Comparison of ENCODE assay signal across 7 cellular contexts in genomic region chr17:30666838-30667508, GRCh38.
DNase-seq lines count a peak whose midpoint lies in the region; ATAC-seq and TF ChIP-seq lines count a peak whose summit lies in the region.
"Not testable (repeated sequence)": the region's sequence is repeated elsewhere in the genome, so short reads cannot be mapped to it uniquely, and the experiment has no call there.

No MANE protein-coding gene starts in this region.

- H3K27me3 Mint-ChIP-seq in activated naive CD4-positive, alpha-beta T cell treated with anti-CD3 and anti-CD28 coated beads for 36 hours (ENCODE audit: low read depth); natural killer cell (ENCODE audit: low read depth in 2 of 2): not testable (repeated sequence)

- not testable (repeated sequence) for TF ChIP-seq CTCF in PC-3 (conservative IDR thresholded peaks at IDR 0.05; ENCODE audit: low read depth, low read length); natural killer cell (IDR thresholded peaks at IDR 0.05)

- not testable (repeated sequence) for H3K79me2 ChIP-seq in PC-3 (ENCODE audit: low read length)

- intact Hi-C loops in PC-3 (cut with micrococcal nuclease); activated naive CD4-positive, alpha-beta T cell treated with anti-CD3 and anti-CD28 coated beads for 36 hours (cut with micrococcal nuclease); natural killer cell (cut with micrococcal nuclease): not testable (repeated sequence)

- H3K9me3 Mint-ChIP-seq in activated naive CD4-positive, alpha-beta T cell treated with anti-CD3 and anti-CD28 coated beads for 36 hours; natural killer cell: not testable (repeated sequence)

- BruUV-seq in PC-3 (replicated peaks; lab: Mats Ljungman, UMichigan), result not testable (repeated sequence)

- not testable (repeated sequence) for H4K20me1 ChIP-seq in PC-3 (ENCODE audit: low read length)

- H3K4me1 ChIP-seq in PC-3 (ENCODE audit: insufficient read depth, low read length); ectodermal cell (ENCODE audit: control insufficient read depth, insufficient read depth, low read length); iPS DF 6.9 (ENCODE audit: control insufficient read depth, insufficient read depth, low read length): not testable (repeated sequence)

- POLR2A ChIA-PET in PC-3 (lab: Charles Lee; ENCODE audit: unreplicated experiment), result not testable (repeated sequence)

- H3K27me3 ChIP-seq in H7 (ENCODE audit: control insufficient read depth, insufficient read depth, low read length); PC-3 (ENCODE audit: low read length); ectodermal cell (ENCODE audit: control insufficient read depth, insufficient read depth, low read length, poor library complexity, severe bottlenecking); iPS DF 6.9 (ENCODE audit: control insufficient read depth, insufficient read depth, low read length): not testable (repeated sequence)

- not testable (repeated sequence) for DNase-seq in H7; PC-3; activated naive CD4-positive, alpha-beta T cell treated with anti-CD3 and anti-CD28 coated beads for 36 hours; iPS DF 6.9 (ENCODE audit: low read depth, low spot score); natural killer cell; skeletal muscle cell (ENCODE audit: low read depth)

- not testable (repeated sequence) for H3K27ac Mint-ChIP-seq in activated naive CD4-positive, alpha-beta T cell treated with anti-CD3 and anti-CD28 coated beads for 36 hours
- peak overlapping the region in 1 of 2 donors; percentile 27 for H3K27ac Mint-ChIP-seq in natural killer cell

- H3K4me3 Mint-ChIP-seq in activated naive CD4-positive, alpha-beta T cell treated with anti-CD3 and anti-CD28 coated beads for 36 hours, result peak overlapping the region; percentile 32
- peak overlapping the region; percentile 50 for H3K4me3 Mint-ChIP-seq in natural killer cell

- H3K27ac ChIP-seq in PC-3 (ENCODE audit: low read length); ectodermal cell (ENCODE audit: insufficient read depth, low read depth, low read length, poor library complexity, severe bottlenecking); iPS DF 6.9 (ENCODE audit: low read length): not testable (repeated sequence)

- CTCF ChIA-PET in PC-3 (lab: Charles Lee); activated naive CD4-positive, alpha-beta T cell treated with anti-CD3 and anti-CD28 coated beads for 36 hours (lab: Charles Lee): not testable (repeated sequence)

- H3K36me3 ChIP-seq in H7 (replicated peaks; ENCODE audit: control insufficient read depth, insufficient read depth, low read length); PC-3 (ENCODE audit: low read depth, low read length); ectodermal cell (ENCODE audit: control insufficient read depth, insufficient read depth, low read length); iPS DF 6.9 (ENCODE audit: control insufficient read depth, insufficient read depth, low read length): not testable (repeated sequence)

- peak overlapping the region; percentile 47 for H3K4me3 ChIP-seq in H7 (ENCODE audit: insufficient read depth, low read depth, low read length)
- not testable (repeated sequence) for H3K4me3 ChIP-seq in PC-3 (ENCODE audit: low read length)
- peak overlapping the region; percentile 28 for H3K4me3 ChIP-seq in ectodermal cell (ENCODE audit: insufficient read depth, low read depth, low read length)
- H3K4me3 ChIP-seq in iPS DF 6.9 (ENCODE audit: low read length), result peak overlapping the region; percentile 53; the same call in 1 of the 2 replicates
- H3K4me3 ChIP-seq in skeletal muscle cell (ENCODE audit: low read depth, low read length), result peak overlapping the region; percentile 47

- H3K4me1 Mint-ChIP-seq in activated naive CD4-positive, alpha-beta T cell treated with anti-CD3 and anti-CD28 coated beads for 36 hours (ENCODE audit: low read depth); natural killer cell: not testable (repeated sequence)

- not testable (repeated sequence) for H3K36me3 Mint-ChIP-seq in activated naive CD4-positive, alpha-beta T cell treated with anti-CD3 and anti-CD28 coated beads for 36 hours (ENCODE audit: low read depth); natural killer cell

- H3K4me2 ChIP-seq in PC-3 (ENCODE audit: low read length), result peak overlapping the region; percentile 67

- H3K9me3 ChIP-seq in PC-3 (ENCODE audit: low read length); ectodermal cell (ENCODE audit: control insufficient read depth, low read length); iPS DF 6.9 (ENCODE audit: control insufficient read depth, insufficient read depth, low read length): not testable (repeated sequence)

- H2AFZ ChIP-seq in PC-3 (ENCODE audit: low read length), result 0 out of 2 replicates have a peak overlapping the region, but pooled peaks have one; percentile 61

- H3F3A ChIP-seq in PC-3 (ENCODE audit: low read length, unreplicated experiment), result not testable (repeated sequence)

- not testable (repeated sequence) for H3K9me2 ChIP-seq in PC-3 (replicated peaks; ENCODE audit: low read length)

- 15 to 16% methylated on average over 3 to 8 of the region's 18 CpGs for WGBS in ectodermal cell, 2 experiments
- no CpG with 5 or more reads among the region's 18 CpGs for WGBS in iPS DF 6.9 (ENCODE audit: insufficient coverage, insufficient read length)

- not testable (repeated sequence) for ATAC-seq in PC-3, natural killer cell

- H3K9ac ChIP-seq in PC-3 (ENCODE audit: low read length), result not testable (repeated sequence)
